Comparison of ENCODE assay signal across 2 cellular contexts in the genomic region with DNA sequence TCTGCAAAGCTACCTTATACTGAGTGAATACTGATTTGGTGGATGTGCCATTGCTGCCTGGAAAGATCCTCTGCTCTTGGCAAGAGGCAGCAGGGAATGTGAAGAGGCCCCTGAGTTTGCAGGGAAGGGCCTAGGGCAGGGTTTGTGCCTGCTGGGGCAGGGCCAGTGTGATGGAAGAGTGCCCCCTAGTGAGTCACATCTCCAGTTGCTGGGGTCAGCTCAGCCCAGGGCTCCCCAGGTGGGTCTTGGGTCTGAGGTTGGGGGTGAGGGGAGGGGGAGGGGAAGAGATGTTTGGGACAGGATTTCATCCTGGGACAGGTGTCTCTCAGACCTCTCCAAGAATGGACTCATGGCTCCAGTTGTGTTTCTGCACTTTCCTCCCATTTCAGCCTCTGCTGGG.
TF ChIP-seq lines count a peak whose summit lies in the region.

No MANE protein-coding gene starts in this region.

TF ChIP-seq in GM12878, 131 proteins besides CTCF, POLR2A, EP300 and RAD21 (continued from another document):
- TF ChIP-seq, protein P1, sequence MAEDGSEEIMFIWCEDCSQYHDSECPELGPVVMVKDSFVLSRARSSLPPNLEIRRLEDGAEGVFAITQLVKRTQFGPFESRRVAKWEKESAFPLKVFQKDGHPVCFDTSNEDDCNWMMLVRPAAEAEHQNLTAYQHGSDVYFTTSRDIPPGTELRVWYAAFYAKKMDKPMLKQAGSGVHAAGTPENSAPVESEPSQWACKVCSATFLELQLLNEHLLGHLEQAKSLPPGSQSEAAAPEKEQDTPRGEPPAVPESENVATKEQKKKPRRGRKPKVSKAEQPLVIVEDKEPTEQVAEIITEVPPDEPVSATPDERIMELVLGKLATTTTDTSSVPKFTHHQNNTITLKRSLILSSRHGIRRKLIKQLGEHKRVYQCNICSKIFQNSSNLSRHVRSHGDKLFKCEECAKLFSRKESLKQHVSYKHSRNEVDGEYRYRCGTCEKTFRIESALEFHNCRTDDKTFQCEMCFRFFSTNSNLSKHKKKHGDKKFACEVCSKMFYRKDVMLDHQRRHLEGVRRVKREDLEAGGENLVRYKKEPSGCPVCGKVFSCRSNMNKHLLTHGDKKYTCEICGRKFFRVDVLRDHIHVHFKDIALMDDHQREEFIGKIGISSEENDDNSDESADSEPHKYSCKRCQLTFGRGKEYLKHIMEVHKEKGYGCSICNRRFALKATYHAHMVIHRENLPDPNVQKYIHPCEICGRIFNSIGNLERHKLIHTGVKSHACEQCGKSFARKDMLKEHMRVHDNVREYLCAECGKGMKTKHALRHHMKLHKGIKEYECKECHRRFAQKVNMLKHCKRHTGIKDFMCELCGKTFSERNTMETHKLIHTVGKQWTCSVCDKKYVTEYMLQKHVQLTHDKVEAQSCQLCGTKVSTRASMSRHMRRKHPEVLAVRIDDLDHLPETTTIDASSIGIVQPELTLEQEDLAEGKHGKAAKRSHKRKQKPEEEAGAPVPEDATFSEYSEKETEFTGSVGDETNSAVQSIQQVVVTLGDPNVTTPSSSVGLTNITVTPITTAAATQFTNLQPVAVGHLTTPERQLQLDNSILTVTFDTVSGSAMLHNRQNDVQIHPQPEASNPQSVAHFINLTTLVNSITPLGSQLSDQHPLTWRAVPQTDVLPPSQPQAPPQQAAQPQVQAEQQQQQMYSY (CRISPR knock-in tag; IDR thresholded peaks at IDR 0.05): no peak
- TF ChIP-seq SMARCA5 (IDR thresholded peaks at IDR 0.05): no peak
- no peak for TF ChIP-seq MEF2A (IDR thresholded peaks at IDR 0.05; ENCODE audit: insufficient read depth, low read depth, low read length)
- no peak for TF ChIP-seq SIN3A (IDR thresholded peaks at IDR 0.05; ENCODE audit: low read depth, low read length)
- no peak for TF ChIP-seq TCF7 (IDR thresholded peaks at IDR 0.05; ENCODE audit: borderline replicate concordance)
- TF ChIP-seq HCFC1 (IDR thresholded peaks at IDR 0.05; ENCODE audit: low read length): no peak
- no peak for TF ChIP-seq NRF1 (conservative IDR thresholded peaks at IDR 0.05; ENCODE audit: low read depth, low read length)
- TF ChIP-seq NR2F1 (conservative IDR thresholded peaks at IDR 0.05): no peak
- TF ChIP-seq CREM (IDR thresholded peaks at IDR 0.05; ENCODE audit: low read depth): no peak
- no peak for TF ChIP-seq KAT2A (conservative IDR thresholded peaks at IDR 0.05; ENCODE audit: control insufficient read depth, low read depth, low read length)
- no peak for TF ChIP-seq TARDBP (IDR thresholded peaks at IDR 0.05; ENCODE audit: borderline replicate concordance)
- TF ChIP-seq DPF2 (IDR thresholded peaks at IDR 0.05): no peak
- TF ChIP-seq CBFB (IDR thresholded peaks at IDR 0.05; ENCODE audit: low read depth): no peak
- no peak for TF ChIP-seq ZNF24 (IDR thresholded peaks at IDR 0.05)
- no peak for TF ChIP-seq CHD2 (IDR thresholded peaks at IDR 0.05; ENCODE audit: borderline replicate concordance, low read depth, low read length)
TF ChIP-seq in GM12878: peak in this region for 0.

TF ChIP-seq in liver, 16 proteins besides CTCF, POLR2A, EP300 and RAD21 (continued from another document):
- TF ChIP-seq, protein P2, sequence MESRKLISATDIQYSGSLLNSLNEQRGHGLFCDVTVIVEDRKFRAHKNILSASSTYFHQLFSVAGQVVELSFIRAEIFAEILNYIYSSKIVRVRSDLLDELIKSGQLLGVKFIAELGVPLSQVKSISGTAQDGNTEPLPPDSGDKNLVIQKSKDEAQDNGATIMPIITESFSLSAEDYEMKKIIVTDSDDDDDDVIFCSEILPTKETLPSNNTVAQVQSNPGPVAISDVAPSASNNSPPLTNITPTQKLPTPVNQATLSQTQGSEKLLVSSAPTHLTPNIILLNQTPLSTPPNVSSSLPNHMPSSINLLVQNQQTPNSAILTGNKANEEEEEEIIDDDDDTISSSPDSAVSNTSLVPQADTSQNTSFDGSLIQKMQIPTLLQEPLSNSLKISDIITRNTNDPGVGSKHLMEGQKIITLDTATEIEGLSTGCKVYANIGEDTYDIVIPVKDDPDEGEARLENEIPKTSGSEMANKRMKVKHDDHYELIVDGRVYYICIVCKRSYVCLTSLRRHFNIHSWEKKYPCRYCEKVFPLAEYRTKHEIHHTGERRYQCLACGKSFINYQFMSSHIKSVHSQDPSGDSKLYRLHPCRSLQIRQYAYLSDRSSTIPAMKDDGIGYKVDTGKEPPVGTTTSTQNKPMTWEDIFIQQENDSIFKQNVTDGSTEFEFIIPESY (IDR thresholded peaks at IDR 0.05): no peak
- TF ChIP-seq SP1 (IDR thresholded peaks at IDR 0.05) (no peak), GABPA (IDR thresholded peaks at IDR 0.05 in 1 of 2, conservative IDR thresholded peaks at IDR 0.05 in 1 of 2) (no peak), RXRA (IDR thresholded peaks at IDR 0.05) (peak in 1 of 2 donors; percentile 55), FOXA2 (IDR thresholded peaks at IDR 0.05) (peak; percentile 7)
- TF ChIP-seq, protein P3, sequence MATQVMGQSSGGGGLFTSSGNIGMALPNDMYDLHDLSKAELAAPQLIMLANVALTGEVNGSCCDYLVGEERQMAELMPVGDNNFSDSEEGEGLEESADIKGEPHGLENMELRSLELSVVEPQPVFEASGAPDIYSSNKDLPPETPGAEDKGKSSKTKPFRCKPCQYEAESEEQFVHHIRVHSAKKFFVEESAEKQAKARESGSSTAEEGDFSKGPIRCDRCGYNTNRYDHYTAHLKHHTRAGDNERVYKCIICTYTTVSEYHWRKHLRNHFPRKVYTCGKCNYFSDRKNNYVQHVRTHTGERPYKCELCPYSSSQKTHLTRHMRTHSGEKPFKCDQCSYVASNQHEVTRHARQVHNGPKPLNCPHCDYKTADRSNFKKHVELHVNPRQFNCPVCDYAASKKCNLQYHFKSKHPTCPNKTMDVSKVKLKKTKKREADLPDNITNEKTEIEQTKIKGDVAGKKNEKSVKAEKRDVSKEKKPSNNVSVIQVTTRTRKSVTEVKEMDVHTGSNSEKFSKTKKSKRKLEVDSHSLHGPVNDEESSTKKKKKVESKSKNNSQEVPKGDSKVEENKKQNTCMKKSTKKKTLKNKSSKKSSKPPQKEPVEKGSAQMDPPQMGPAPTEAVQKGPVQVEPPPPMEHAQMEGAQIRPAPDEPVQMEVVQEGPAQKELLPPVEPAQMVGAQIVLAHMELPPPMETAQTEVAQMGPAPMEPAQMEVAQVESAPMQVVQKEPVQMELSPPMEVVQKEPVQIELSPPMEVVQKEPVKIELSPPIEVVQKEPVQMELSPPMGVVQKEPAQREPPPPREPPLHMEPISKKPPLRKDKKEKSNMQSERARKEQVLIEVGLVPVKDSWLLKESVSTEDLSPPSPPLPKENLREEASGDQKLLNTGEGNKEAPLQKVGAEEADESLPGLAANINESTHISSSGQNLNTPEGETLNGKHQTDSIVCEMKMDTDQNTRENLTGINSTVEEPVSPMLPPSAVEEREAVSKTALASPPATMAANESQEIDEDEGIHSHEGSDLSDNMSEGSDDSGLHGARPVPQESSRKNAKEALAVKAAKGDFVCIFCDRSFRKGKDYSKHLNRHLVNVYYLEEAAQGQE (IDR thresholded peaks at IDR 0.05): no peak
